8 cellular contexts compared by ENCODE assay signal in genomic region chr7:105589221-105590077, GRCh38. TPM values are rescaled to one million over a fixed set of nuclear protein-coding genes. Genes with fewer than 3 reads are reported as not detected.
DNase-seq lines count a peak whose midpoint lies in the region; ATAC-seq and TF ChIP-seq lines count a peak whose summit lies in the region.

No MANE protein-coding gene starts in this region.

- H3K4me1 ChIP-seq in CD4-positive, alpha-beta memory T cell (ENCODE audit: insufficient read depth, low read length), result peaks cover 4% of the 10 kb centered on the region
- peaks cover 4% of the 10 kb centered on the region for H3K4me1 ChIP-seq in lower lobe of right lung

- H3K27me3 ChIP-seq in CD4-positive, alpha-beta memory T cell (ENCODE audit: insufficient read depth, low read length), result no peaks in the 10 kb centered on the region
- no peaks in the 10 kb centered on the region for H3K27me3 ChIP-seq in lower lobe of right lung (ENCODE audit: low read depth)

- peak; percentile 47 to 59 (median 53) for DNase-seq in CD4-positive, alpha-beta memory T cell
- DNase-seq in GM19238 (ENCODE audit: insufficient read length, low spot score), result peak; percentile 38
- peak; percentile 89 for DNase-seq in NCI-H2196 (lab: John Stamatoyannopoulos, UW; ENCODE audit: unreplicated experiment)
- peak; percentile 33 for DNase-seq in activated CD4-positive, alpha-beta T cell treated with anti-CD3 and anti-CD28 coated beads for 1 hour
- DNase-seq in dermis blood vessel endothelial cell, result peak; percentile 88
- no peak for DNase-seq in lower lobe of right lung
- DNase-seq in stimulated activated CD8-positive, alpha-beta memory T cell treated with anti-CD3 and anti-CD28 coated beads, Interleukin-15, amount 100 ng/mL, for 48 hours (ENCODE audit: low read depth in 2 of 2), result peak; percentile 31 to 40

- no peaks in the 10 kb centered on the region for H3K9me3 ChIP-seq in CD4-positive, alpha-beta memory T cell (ENCODE audit: control insufficient read depth in 1 of 2, low read length in 2 of 2)
- no peaks in the 10 kb centered on the region for H3K9me3 ChIP-seq in lower lobe of right lung

- peak overlapping the region in 1 of 8 donors; percentile 42 for H3K4me3 Mint-ChIP-seq in CD4-positive, alpha-beta memory T cell

- no peak overlapping the region for H3K27ac ChIP-seq in CD4-positive, alpha-beta memory T cell (ENCODE audit: low read depth, low read length)
- no peak overlapping the region for H3K27ac ChIP-seq in lower lobe of right lung

- peaks cover 4 to 6% (median 5%) of the 10 kb centered on the region in 4 donors for H3K4me1 Mint-ChIP-seq in CD4-positive, alpha-beta memory T cell

- POLR2A ChIA-PET in CD4-positive, alpha-beta memory T cell (lab: Charles Lee; ENCODE audit: partially characterized antibody), result interaction anchor here (1.2 to 1.4 kb wide), 2 partner anchors 57 to 100 kb away, joined by 4 to 5 read pairs; partner anchors contain the start of gene RINT1

- peak overlapping the region in 5 of 7 donors; percentile 2 to 78 (median 51) for H3K27ac Mint-ChIP-seq in CD4-positive, alpha-beta memory T cell

- peak; percentile 45 for TF ChIP-seq CTCF in lower lobe of right lung (IDR thresholded peaks at IDR 0.05)

- no peak overlapping the region for H3K4me3 ChIP-seq in CD4-positive, alpha-beta memory T cell (ENCODE audit: low read length in 2 of 2)
- H3K4me3 ChIP-seq in lower lobe of right lung, result no peak overlapping the region

- intact Hi-C loops in CD4-positive, alpha-beta memory T cell (cut with micrococcal nuclease), result loop anchor here (1.0 to 5.0 kb wide), 4 partner anchors 607 to 1357 kb away; no protein-coding TSS in a partner anchor
- intact Hi-C loops in lower lobe of right lung (cut with DNase I), result no loop called here

- no peaks in the 10 kb centered on the region for H3K36me3 Mint-ChIP-seq in CD4-positive, alpha-beta memory T cell

- no peaks in the 10 kb centered on the region for H3K27me3 Mint-ChIP-seq in CD4-positive, alpha-beta memory T cell

- ATAC-seq in HG03196 (IDR thresholded peaks at IDR 0.05; ENCODE audit: unreplicated experiment) (peak; percentile 87), lower lobe of right lung (peak; percentile 76 to 84)

- H3K9me3 Mint-ChIP-seq in CD4-positive, alpha-beta memory T cell, result peaks cover 0 to 5% (median 3%) of the 10 kb centered on the region in 8 donors

- CTCF ChIA-PET in CD4-positive, alpha-beta memory T cell (lab: Charles Lee; ENCODE audit: partially characterized antibody), result interaction anchor here (0.8 to 2.3 kb wide), 8 partner anchors 10 to 706 kb away, joined by 3 to 12 read pairs (median 4); partner anchors contain the start of gene RINT1

- H3K36me3 ChIP-seq in CD4-positive, alpha-beta memory T cell (ENCODE audit: insufficient read depth, low read length), result no peaks in the 10 kb centered on the region
- H3K36me3 ChIP-seq in lower lobe of right lung, result no peaks in the 10 kb centered on the region

RNA-seq across cellular contexts. Expression of gene EFCAB10, which starts 8.2 kb away (rescaled TPM):
- total RNA-seq in CD4-positive, alpha-beta memory T cell, result under 1 TPM in 1 of 2 experiments, not detected in 1; 0.47 TPM
- not detected for polyA plus RNA-seq in CD4-positive, alpha-beta memory T cell
- total RNA-seq in dermis blood vessel endothelial cell (not detected in 2 replicates), lower lobe of right lung (6.0 TPM)

RNA-seq across cellular contexts. Expression of gene RINT1, which starts 57.4 kb away (rescaled TPM):
- 10 to 100 TPM; 25.7 to 26.5 TPM for total RNA-seq in CD4-positive, alpha-beta memory T cell
- 10 to 100 TPM; 16.0 to 16.2 TPM for polyA plus RNA-seq in CD4-positive, alpha-beta memory T cell
- total RNA-seq in dermis blood vessel endothelial cell (11.9 and 18.4 TPM in 2 replicates), lower lobe of right lung (14.7 TPM)
